Comparison of ENCODE assay signal across 3 cellular contexts in the genomic region with DNA sequence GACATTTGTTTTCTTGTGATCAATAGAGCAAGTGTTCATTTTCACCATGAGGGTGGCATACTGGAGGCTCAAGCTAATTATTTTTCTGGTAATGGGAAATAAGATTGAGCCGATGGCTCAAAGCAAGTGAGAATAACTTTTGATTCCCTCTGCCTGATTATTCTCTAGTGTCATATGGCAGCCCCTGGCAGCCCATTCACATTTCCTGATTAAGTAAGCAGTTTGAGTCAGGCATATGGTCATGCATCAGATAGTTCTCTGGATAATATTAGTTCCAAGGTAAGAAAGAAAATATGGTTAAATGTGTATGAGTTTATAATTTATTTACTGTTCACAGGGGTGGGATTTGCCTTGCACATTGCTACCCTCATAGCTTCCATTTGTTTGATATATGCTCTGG.
TF ChIP-seq lines count a peak whose summit lies in the region.

No MANE protein-coding gene starts in this region.

TF ChIP-seq in SK-N-SH, 30 proteins besides CTCF, POLR2A, EP300 and RAD21:
- peak; percentile 73 for TF ChIP-seq RCOR1 (IDR thresholded peaks at IDR 0.05; ENCODE audit: low read length)
- peak; percentile 30 for TF ChIP-seq CHD2 (IDR thresholded peaks at IDR 0.05; ENCODE audit: low read length, partially characterized antibody)
- TF ChIP-seq EZH2phosphoT487 (IDR thresholded peaks at IDR 0.05; ENCODE audit: borderline replicate concordance, low read depth) = no peak
- TF ChIP-seq GATA2 (CRISPR knock-in tag; IDR thresholded peaks at IDR 0.05) = peak; percentile 53
- TF ChIP-seq FOXJ3 (CRISPR knock-in tag; IDR thresholded peaks at IDR 0.05) = no peak
- TF ChIP-seq MXI1 (IDR thresholded peaks at IDR 0.05; ENCODE audit: low read depth, low read length) = peak; percentile 53; the same call in 1 of the 2 replicates
- TF ChIP-seq, protein P1, sequence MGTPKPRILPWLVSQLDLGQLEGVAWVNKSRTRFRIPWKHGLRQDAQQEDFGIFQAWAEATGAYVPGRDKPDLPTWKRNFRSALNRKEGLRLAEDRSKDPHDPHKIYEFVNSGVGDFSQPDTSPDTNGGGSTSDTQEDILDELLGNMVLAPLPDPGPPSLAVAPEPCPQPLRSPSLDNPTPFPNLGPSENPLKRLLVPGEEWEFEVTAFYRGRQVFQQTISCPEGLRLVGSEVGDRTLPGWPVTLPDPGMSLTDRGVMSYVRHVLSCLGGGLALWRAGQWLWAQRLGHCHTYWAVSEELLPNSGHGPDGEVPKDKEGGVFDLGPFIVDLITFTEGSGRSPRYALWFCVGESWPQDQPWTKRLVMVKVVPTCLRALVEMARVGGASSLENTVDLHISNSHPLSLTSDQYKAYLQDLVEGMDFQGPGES (IDR thresholded peaks at IDR 0.05; ENCODE audit: low read depth, low read length) = no peak
TF ChIP-seq in SK-N-SH: peak in this region for 4.

TF ChIP-seq in SK-N-SH treated with all-trans-retinoic acid at 6 μM for 48 hours, 23 proteins besides CTCF, POLR2A, EP300 and RAD21:
- TF ChIP-seq ZFP3 (CRISPR knock-in tag; IDR thresholded peaks at IDR 0.05) = no peak
- TF ChIP-seq CSDC2 (CRISPR knock-in tag; IDR thresholded peaks at IDR 0.05) = no peak

TF ChIP-seq in endothelial cell of umbilical vein, 7 proteins besides CTCF, POLR2A, EP300 and RAD21:
- TF ChIP-seq JUN (IDR thresholded peaks at IDR 0.05; ENCODE audit: borderline replicate concordance, insufficient read depth, insufficient read length, low read depth) (no peak), GATA2 (IDR thresholded peaks at IDR 0.05; ENCODE audit: insufficient read depth, insufficient read length, low read depth, low read length) (no peak), POLR2AphosphoS5 (IDR thresholded peaks at IDR 0.05; ENCODE audit: insufficient read depth, low read depth, low read length) (no peak), MYC (IDR thresholded peaks at IDR 0.05; ENCODE audit: low read depth, low read length) (no peak), FOS (IDR thresholded peaks at IDR 0.05; ENCODE audit: borderline replicate concordance, insufficient read depth, low read length) (no peak), EZH2 (IDR thresholded peaks at IDR 0.05; ENCODE audit: borderline replicate concordance, low read depth, low read length, severe bottlenecking) (no peak)
- TF ChIP-seq, protein P2, sequence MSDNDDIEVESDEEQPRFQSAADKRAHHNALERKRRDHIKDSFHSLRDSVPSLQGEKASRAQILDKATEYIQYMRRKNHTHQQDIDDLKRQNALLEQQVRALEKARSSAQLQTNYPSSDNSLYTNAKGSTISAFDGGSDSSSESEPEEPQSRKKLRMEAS (IDR thresholded peaks at IDR 0.05; ENCODE audit: insufficient read depth, insufficient read length) = no peak
